Comparison of ENCODE assay signal across 10 cellular contexts in the genomic region with DNA sequence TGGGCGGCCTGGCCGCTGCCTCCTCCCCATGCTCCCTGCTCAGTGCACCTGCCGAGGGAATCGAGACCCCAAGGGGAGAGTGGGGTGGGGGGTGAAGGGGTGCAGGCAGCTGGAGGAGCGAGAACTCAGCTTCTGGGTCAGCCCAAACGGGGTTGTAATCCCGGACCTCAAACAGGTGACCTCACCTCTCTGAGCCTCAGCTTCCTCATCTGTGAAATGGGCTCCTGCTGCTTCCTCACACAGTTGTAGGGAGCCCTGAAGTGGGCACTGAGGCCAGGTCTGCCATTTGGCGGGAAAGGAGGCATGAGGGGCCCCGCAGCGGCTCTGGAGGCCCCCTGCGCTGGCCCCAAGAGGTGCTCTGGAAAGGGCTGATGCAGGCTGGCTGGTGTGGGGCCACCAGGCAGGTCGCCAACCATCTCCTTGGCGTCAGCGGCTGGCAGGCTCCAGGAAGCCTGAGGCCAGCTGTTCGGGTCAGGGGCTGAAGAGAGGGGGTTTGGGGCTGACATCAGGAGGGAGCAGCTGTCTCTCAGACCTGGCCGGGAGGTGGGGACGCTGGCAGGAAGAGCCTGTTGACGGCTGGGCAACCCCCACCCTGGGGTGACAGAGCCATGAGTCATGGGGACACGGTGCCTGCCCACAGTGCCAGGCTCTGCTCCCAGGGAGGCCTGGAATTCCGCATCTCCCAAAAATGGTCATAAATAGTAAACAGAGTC.
A peak's percentile ranks its signal among the peaks of the same experiment; 100 is the strongest.
DNase-seq lines count a peak whose midpoint lies in the region; ATAC-seq and TF ChIP-seq lines count a peak whose summit lies in the region.
"Had no signal": no experiment of that assay in that cellular context is flagged by ENCODE, and none has a peak within 500 bp of the region (broad histone marks: within the 10 kb centered on the region; RNA-seq: fewer than 3 reads in every experiment).

No MANE protein-coding gene starts in this region.

- no peak overlapping the region for H2AFZ ChIP-seq in ACC112 (ENCODE audit: low read length, unreplicated experiment)

- no peak for ATAC-seq in HG02759 (IDR thresholded peaks at IDR 0.05; ENCODE audit: unreplicated experiment)

- TF ChIP-seq CTCF in RWPE1 (conservative IDR thresholded peaks at IDR 0.05; ENCODE audit: low read depth) (no peak), fibroblast of pulmonary artery (IDR thresholded peaks at IDR 0.05; ENCODE audit: low read length, missing control alignments) (no peak)

- DNase-seq in DMS53 (lab: John Stamatoyannopoulos, UW) (peak; percentile 84), RWPE1 (ENCODE audit: low spot score) (peak; percentile 74), fibroblast of pulmonary artery (ENCODE audit: low read depth) (peak; percentile 29), NCI-H2081 (lab: John Stamatoyannopoulos, UW) (no peak), Kasumi-1 (lab: John Stamatoyannopoulos, UW) (no peak), iPS-NIHi11 (ENCODE audit: low spot score) (no peak)
- DNase-seq: anterior cingulate cortex had no signal

- CTCF ChIA-PET in RWPE1 (lab: Yijun Ruan, JAX): interaction anchor here (0.6 to 1.8 kb wide), 4 partner anchors 16 to 285 kb away, joined by 3 to 4 read pairs (median 4); no protein-coding TSS in a partner anchor

- H3K27ac ChIP-seq in ACC112 (ENCODE audit: low read depth, low read length) (0 out of 2 replicates have a peak overlapping the region, but pooled peaks have one; percentile 18), RWPE1 (peak overlapping the region; percentile 71)
- H3K27ac ChIP-seq: pancreas had no signal

- H3K4me3 ChIP-seq in ACC112 (ENCODE audit: low read depth, low read length): no peak overlapping the region
- no peak overlapping the region for H3K4me3 ChIP-seq in fibroblast of pulmonary artery (replicated peaks; ENCODE audit: low read depth, low read length)
- H3K4me3 ChIP-seq: pancreas had no signal

- H3K36me3 ChIP-seq in ACC112 (ENCODE audit: insufficient read depth, low read length): no peaks in the 10 kb centered on the region
- H3K36me3 ChIP-seq: pancreas had no signal

- no peaks in the 10 kb centered on the region for H3K79me2 ChIP-seq in ACC112 (ENCODE audit: control insufficient read depth, insufficient read depth, low read length, unreplicated experiment)

- POLR2A ChIA-PET in RWPE1 (lab: Yijun Ruan, JAX; ENCODE audit: low non-redundant PET): interaction anchor here (0.6 kb wide), 1 partner anchor 409 kb away, joined by 6 read pairs; no protein-coding TSS in a partner anchor

- peaks cover 27% of the 10 kb centered on the region for H3K4me1 ChIP-seq in ACC112 (ENCODE audit: control insufficient read depth, insufficient read depth, low read length, unreplicated experiment)
- H3K4me1 ChIP-seq: pancreas had no signal

- no peaks in the 10 kb centered on the region for H3K27me3 ChIP-seq in ACC112 (ENCODE audit: insufficient read depth, low read length)
- H3K27me3 ChIP-seq: pancreas had no signal

Comparison
In these comparisons a context has a peak if more than half of its experiments do, and no peak if none do; other contexts are left out.
1. DNase-seq: peak in DMS53 (single experiment), RWPE1 (single experiment) and fibroblast of pulmonary artery (single experiment); none in NCI-H2081 (0 of 2), Kasumi-1 (0 of 2) and iPS-NIHi11 (single experiment).